In genomic region chr2:67694464-67694863, GRCh38 we compare ENCODE assay signal across 14 cellular contexts.
A peak's percentile ranks its signal among the peaks of the same experiment; 100 is the strongest.
DNase-seq lines count a peak whose midpoint lies in the region; ATAC-seq and TF ChIP-seq lines count a peak whose summit lies in the region.
"Had no signal": no experiment of that assay in that cellular context is flagged by ENCODE, and none has a peak within 500 bp of the region (broad histone marks: within the 10 kb centered on the region; RNA-seq: fewer than 3 reads in every experiment).

No MANE protein-coding gene starts in this region.

- POLR2A ChIA-PET in WTC11 (lab: Charles Lee) = interaction anchor here (0.7 kb wide), 1 partner anchor 145 kb away, joined by 3 read pairs; no protein-coding TSS in a partner anchor
- POLR2A ChIA-PET in activated CD4-positive, alpha-beta memory T cell treated with anti-CD3 and anti-CD28 coated beads, Interleukin-2, amount 10 ng/mL, durations not matched to agents 7 days and 5 days (lab: Charles Lee) = no interaction called here

- CTCF ChIA-PET in WTC11 (lab: Charles Lee) = interaction anchor here (0.5 to 1.3 kb wide), 3 partner anchors 11 to 139 kb away, joined by 3 to 4 read pairs (median 4); no protein-coding TSS in a partner anchor
- CTCF ChIA-PET in activated CD4-positive, alpha-beta memory T cell treated with anti-CD3 and anti-CD28 coated beads, Interleukin-2, amount 10 ng/mL, durations not matched to agents 7 days and 5 days (lab: Charles Lee) = no interaction called here

- ATAC-seq in WTC11 = peak; percentile 39
- ATAC-seq in HG03469 (IDR thresholded peaks at IDR 0.05; ENCODE audit: unreplicated experiment) = no peak
- no peak for ATAC-seq in HG03280 (IDR thresholded peaks at IDR 0.05; ENCODE audit: unreplicated experiment)
- ATAC-seq: body of pancreas, left ventricle myocardium superior had no signal

- no peak for TF ChIP-seq CTCF in WTC11 (IDR thresholded peaks at IDR 0.05)

- H3K27ac Mint-ChIP-seq in WTC11 = no peak overlapping the region
- H3K27ac Mint-ChIP-seq in activated CD4-positive, alpha-beta memory T cell treated with anti-CD3 and anti-CD28 coated beads, Interleukin-2, amount 10 ng/mL, durations not matched to agents 7 days and 5 days = no peak overlapping the region
- H3K27ac Mint-ChIP-seq: activated naive CD4-positive, alpha-beta T cell treated with anti-CD3 and anti-CD28 coated beads, Interleukin-2, amount 50 U/mL, for 24 hours; naive B cell; T-helper 1 cell treated with Interleukin-12 subunit alpha and Interleukin-12 subunit beta and Interleukin-4 antibody, amounts not matched to agents 30 μg/mL and 1 μg/mL, for 36 hours had no signal

- peaks cover 31% of the 10 kb centered on the region for H3K4me1 Mint-ChIP-seq in WTC11
- H3K4me1 Mint-ChIP-seq in activated CD4-positive, alpha-beta memory T cell treated with anti-CD3 and anti-CD28 coated beads, Interleukin-2, amount 10 ng/mL, durations not matched to agents 7 days and 5 days = no peaks in the 10 kb centered on the region
- H3K4me1 Mint-ChIP-seq: activated naive CD4-positive, alpha-beta T cell treated with anti-CD3 and anti-CD28 coated beads, Interleukin-2, amount 50 U/mL, for 24 hours; naive B cell had no signal

- no peaks in the 10 kb centered on the region for H3K27me3 Mint-ChIP-seq in WTC11 (ENCODE audit: low read depth)
- H3K27me3 Mint-ChIP-seq in activated CD4-positive, alpha-beta memory T cell treated with anti-CD3 and anti-CD28 coated beads, Interleukin-2, amount 10 ng/mL, durations not matched to agents 7 days and 5 days = no peaks in the 10 kb centered on the region

- H3K36me3 Mint-ChIP-seq in WTC11 = no peaks in the 10 kb centered on the region
- no peaks in the 10 kb centered on the region for H3K36me3 Mint-ChIP-seq in activated CD4-positive, alpha-beta memory T cell treated with anti-CD3 and anti-CD28 coated beads, Interleukin-2, amount 10 ng/mL, durations not matched to agents 7 days and 5 days (ENCODE audit: low read depth)
- H3K36me3 Mint-ChIP-seq: activated naive CD4-positive, alpha-beta T cell treated with anti-CD3 and anti-CD28 coated beads, Interleukin-2, amount 50 U/mL, for 24 hours; naive B cell had no signal

- H3K9me3 Mint-ChIP-seq in WTC11 = peaks cover 7% of the 10 kb centered on the region
- no peaks in the 10 kb centered on the region for H3K9me3 Mint-ChIP-seq in activated CD4-positive, alpha-beta memory T cell treated with anti-CD3 and anti-CD28 coated beads, Interleukin-2, amount 10 ng/mL, durations not matched to agents 7 days and 5 days
- H3K9me3 Mint-ChIP-seq: activated naive CD4-positive, alpha-beta T cell treated with anti-CD3 and anti-CD28 coated beads, Interleukin-2, amount 50 U/mL, for 24 hours; T-helper 1 cell treated with Interleukin-12 subunit alpha and Interleukin-12 subunit beta and Interleukin-4 antibody, amounts not matched to agents 30 μg/mL and 1 μg/mL, for 36 hours had no signal

- H3K4me3 Mint-ChIP-seq in WTC11 = peak overlapping the region; percentile 32
- H3K4me3 Mint-ChIP-seq in activated CD4-positive, alpha-beta memory T cell treated with anti-CD3 and anti-CD28 coated beads, Interleukin-2, amount 10 ng/mL, durations not matched to agents 7 days and 5 days = no peak overlapping the region
- H3K4me3 Mint-ChIP-seq: activated naive CD4-positive, alpha-beta T cell treated with anti-CD3 and anti-CD28 coated beads, Interleukin-2, amount 50 U/mL, for 24 hours; naive B cell; T-helper 1 cell treated with Interleukin-12 subunit alpha and Interleukin-12 subunit beta and Interleukin-4 antibody, amounts not matched to agents 30 μg/mL and 1 μg/mL, for 36 hours had no signal

- DNase-seq in stimulated activated CD4-positive, alpha-beta T cell treated with anti-CD3 and anti-CD28 coated beads, Interleukin-15, amount 100 ng/mL, for 24 hours = peak; percentile 2
- no peak for DNase-seq in stimulated activated CD4-positive, alpha-beta T cell treated with anti-CD3 and anti-CD28 coated beads, Interleukin-2, amount 100 ng/mL, for 48 hours
- DNase-seq in WTC11 (ENCODE audit: low spot score) = peak; percentile 17
- DNase-seq in medulla oblongata (ENCODE audit: extremely low spot score) = peak; percentile 13
- no peak for DNase-seq in activated CD4-positive, alpha-beta memory T cell treated with anti-CD3 and anti-CD28 coated beads, Interleukin-2, amount 10 ng/mL, durations not matched to agents 7 days and 5 days
- DNase-seq in NCI-H1092 treated with DMSO at 0.1 percent for 48 hours (lab: John Stamatoyannopoulos, UW) = no peak
- DNase-seq: activated CD8-positive, alpha-beta memory T cell treated with anti-CD3 and anti-CD28 coated beads, Interleukin-2, amount 50 U/mL, for 48 hours; left ventricle myocardium superior; naive B cell had no signal

TF ChIP-seq in WTC11, 78 proteins besides CTCF, POLR2A, EP300 and RAD21 (continues in another document):
- TF ChIP-seq, protein P1, sequence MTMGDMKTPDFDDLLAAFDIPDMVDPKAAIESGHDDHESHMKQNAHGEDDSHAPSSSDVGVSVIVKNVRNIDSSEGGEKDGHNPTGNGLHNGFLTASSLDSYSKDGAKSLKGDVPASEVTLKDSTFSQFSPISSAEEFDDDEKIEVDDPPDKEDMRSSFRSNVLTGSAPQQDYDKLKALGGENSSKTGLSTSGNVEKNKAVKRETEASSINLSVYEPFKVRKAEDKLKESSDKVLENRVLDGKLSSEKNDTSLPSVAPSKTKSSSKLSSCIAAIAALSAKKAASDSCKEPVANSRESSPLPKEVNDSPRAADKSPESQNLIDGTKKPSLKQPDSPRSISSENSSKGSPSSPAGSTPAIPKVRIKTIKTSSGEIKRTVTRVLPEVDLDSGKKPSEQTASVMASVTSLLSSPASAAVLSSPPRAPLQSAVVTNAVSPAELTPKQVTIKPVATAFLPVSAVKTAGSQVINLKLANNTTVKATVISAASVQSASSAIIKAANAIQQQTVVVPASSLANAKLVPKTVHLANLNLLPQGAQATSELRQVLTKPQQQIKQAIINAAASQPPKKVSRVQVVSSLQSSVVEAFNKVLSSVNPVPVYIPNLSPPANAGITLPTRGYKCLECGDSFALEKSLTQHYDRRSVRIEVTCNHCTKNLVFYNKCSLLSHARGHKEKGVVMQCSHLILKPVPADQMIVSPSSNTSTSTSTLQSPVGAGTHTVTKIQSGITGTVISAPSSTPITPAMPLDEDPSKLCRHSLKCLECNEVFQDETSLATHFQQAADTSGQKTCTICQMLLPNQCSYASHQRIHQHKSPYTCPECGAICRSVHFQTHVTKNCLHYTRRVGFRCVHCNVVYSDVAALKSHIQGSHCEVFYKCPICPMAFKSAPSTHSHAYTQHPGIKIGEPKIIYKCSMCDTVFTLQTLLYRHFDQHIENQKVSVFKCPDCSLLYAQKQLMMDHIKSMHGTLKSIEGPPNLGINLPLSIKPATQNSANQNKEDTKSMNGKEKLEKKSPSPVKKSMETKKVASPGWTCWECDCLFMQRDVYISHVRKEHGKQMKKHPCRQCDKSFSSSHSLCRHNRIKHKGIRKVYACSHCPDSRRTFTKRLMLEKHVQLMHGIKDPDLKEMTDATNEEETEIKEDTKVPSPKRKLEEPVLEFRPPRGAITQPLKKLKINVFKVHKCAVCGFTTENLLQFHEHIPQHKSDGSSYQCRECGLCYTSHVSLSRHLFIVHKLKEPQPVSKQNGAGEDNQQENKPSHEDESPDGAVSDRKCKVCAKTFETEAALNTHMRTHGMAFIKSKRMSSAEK (CRISPR knock-in tag; IDR thresholded peaks at IDR 0.05; ENCODE audit: borderline replicate concordance) = no peak
- TF ChIP-seq JAZF1 (CRISPR knock-in tag; IDR thresholded peaks at IDR 0.05) (no peak), EMX1 (CRISPR knock-in tag; IDR thresholded peaks at IDR 0.05) (no peak), NR1H2 (CRISPR knock-in tag; IDR thresholded peaks at IDR 0.05) (no peak), USF2 (CRISPR knock-in tag; IDR thresholded peaks at IDR 0.05) (no peak), HMGA2 (CRISPR knock-in tag; IDR thresholded peaks at IDR 0.05) (no peak), CREM (CRISPR knock-in tag; IDR thresholded peaks at IDR 0.05) (no peak), ARID4B (CRISPR knock-in tag; IDR thresholded peaks at IDR 0.05; ENCODE audit: borderline replicate concordance) (no peak), NFYB (CRISPR knock-in tag; conservative IDR thresholded peaks at IDR 0.05; ENCODE audit: low read depth) (no peak)

Comparison
In these comparisons a context has a peak if more than half of its experiments do, and no peak if none do; other contexts are left out.
1. DNase-seq: peak in stimulated activated CD4-positive, alpha-beta T cell treated with anti-CD3 and anti-CD28 coated beads, Interleukin-15, amount 100 ng/mL, for 24 hours (single experiment), WTC11 (single experiment) and medulla oblongata (single experiment); none in stimulated activated CD4-positive, alpha-beta T cell treated with anti-CD3 and anti-CD28 coated beads, Interleukin-2, amount 100 ng/mL, for 48 hours (0 of 2), activated CD4-positive, alpha-beta memory T cell treated with anti-CD3 and anti-CD28 coated beads, Interleukin-2, amount 10 ng/mL, durations not matched to agents 7 days and 5 days (single experiment) and NCI-H1092 treated with DMSO at 0.1 percent for 48 hours (single experiment).